In the genomic region with DNA sequence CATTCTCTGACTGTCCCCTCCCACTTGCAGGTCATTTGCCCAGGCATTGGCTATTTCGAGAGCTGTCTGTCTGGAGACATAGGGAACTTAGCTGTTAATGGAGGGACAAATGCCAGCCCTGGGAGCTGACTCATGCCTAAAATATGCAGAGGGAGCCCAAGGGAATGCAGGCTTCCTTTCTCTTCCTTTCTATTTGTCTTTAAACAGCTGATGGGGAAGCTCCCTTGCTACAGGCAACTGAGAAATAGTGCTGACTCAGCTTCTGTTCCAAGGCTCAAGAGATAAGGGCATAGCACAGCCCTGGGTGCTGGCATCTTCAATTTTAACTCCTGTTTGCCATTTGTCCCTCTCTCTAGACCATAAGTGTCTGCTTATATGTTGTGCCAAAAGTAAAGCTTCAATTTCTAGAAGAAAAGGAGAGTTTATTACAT, we compare ENCODE assay signal across 7 cellular contexts.
DNase-seq lines count a peak whose midpoint lies in the region; ATAC-seq and TF ChIP-seq lines count a peak whose summit lies in the region.

No MANE protein-coding gene starts in this region.

- no peak overlapping the region for H3K4me3 ChIP-seq in foreskin fibroblast (ENCODE audit: low read depth in 1 of 2, low read length in 2 of 2)

- peaks cover 37% of the 10 kb centered on the region for H3K4me1 Mint-ChIP-seq in HFFc6 (ENCODE audit: low read depth)

- in situ Hi-C loops in SK-MEL-5 (cut with HindIII; ENCODE audit: low pct_unique_long_range_greater_than_20kb, low sequenced_read_pairs) = no loop called here

- H3K4me3 Mint-ChIP-seq in HFFc6 = peak overlapping the region; percentile 63

- DNase-seq in HFFc6 (peak; percentile 92), SK-MEL-5 (ENCODE audit: low read depth, low spot score) (peak; percentile 80), foreskin fibroblast (peak; percentile 89 to 93), omental fat pad (ENCODE audit: low spot score) (peak; percentile 44), NOMO-1 (lab: John Stamatoyannopoulos, UW; ENCODE audit: unreplicated experiment in 2 of 2) (no peak)
- DNase-seq in activated CD8-positive, alpha-beta memory T cell treated with anti-CD3 and anti-CD28 coated beads, Interleukin-2, amount 50 U/mL, for 4 hours = no peak

- TF ChIP-seq CTCF in HFFc6 (IDR thresholded peaks at IDR 0.05) = no peak
- TF ChIP-seq CTCF in foreskin fibroblast (IDR thresholded peaks at IDR 0.05; ENCODE audit: low read depth, low read length) = no peak
- TF ChIP-seq CTCF in omental fat pad (IDR thresholded peaks at IDR 0.05) = no peak

- peak overlapping the region; percentile 63; the same call in 1 of the 2 replicates for H3K27ac Mint-ChIP-seq in HFFc6

- no peaks in the 10 kb centered on the region for H3K36me3 Mint-ChIP-seq in HFFc6 (ENCODE audit: low read depth)

- peak; percentile 88 for ATAC-seq in omental fat pad (ENCODE audit: low FRiP score)
- no peak for ATAC-seq in HG02642 (IDR thresholded peaks at IDR 0.05; ENCODE audit: poor library complexity, unreplicated experiment)

- no peaks in the 10 kb centered on the region for H3K9me3 Mint-ChIP-seq in HFFc6

- no peaks in the 10 kb centered on the region for H3K27me3 Mint-ChIP-seq in HFFc6 (ENCODE audit: insufficient read depth)

Comparison
In these comparisons a context has a peak if more than half of its experiments do, and no peak if none do; other contexts are left out.
1. DNase-seq: peak in HFFc6 (single experiment), SK-MEL-5 (single experiment), foreskin fibroblast (2 of 2) and omental fat pad (single experiment); none in activated CD8-positive, alpha-beta memory T cell treated with anti-CD3 and anti-CD28 coated beads, Interleukin-2, amount 50 U/mL, for 4 hours (single experiment) and NOMO-1 (0 of 2).